1 cellular context compared by ENCODE assay signal in genomic region chr6:108728826-108729225, GRCh38.
TF ChIP-seq lines count a peak whose summit lies in the region.

No MANE protein-coding gene starts in this region.

TF ChIP-seq in HepG2, 621 proteins besides CTCF, POLR2A, EP300 and RAD21 (continued from another document and continues in another):
- TF ChIP-seq TBL1XR1 (IDR thresholded peaks at IDR 0.05; ENCODE audit: borderline replicate concordance, low read length, partially characterized antibody) (peak; percentile 19), ZNF546 (CRISPR knock-in tag; conservative IDR thresholded peaks at IDR 0.05) (no peak), ZBTB7B (CRISPR knock-in tag; IDR thresholded peaks at IDR 0.05) (peak; percentile 66; the same call in 1 of the 2 replicates), PRDM10 (CRISPR knock-in tag; IDR thresholded peaks at IDR 0.05; ENCODE audit: low read depth) (peak; percentile 85; the same call in 1 of the 2 replicates), CENPT (CRISPR knock-in tag; IDR thresholded peaks at IDR 0.05; ENCODE audit: low read depth) (no peak), PAX8 (CRISPR knock-in tag; IDR thresholded peaks at IDR 0.05; ENCODE audit: borderline replicate concordance) (no peak), ZNF747 (CRISPR knock-in tag; IDR thresholded peaks at IDR 0.05; ENCODE audit: borderline replicate concordance) (no peak), NR2C2 (CRISPR knock-in tag; IDR thresholded peaks at IDR 0.05; ENCODE audit: borderline replicate concordance) (no peak), EEA1 (CRISPR knock-in tag; IDR thresholded peaks at IDR 0.05; ENCODE audit: borderline replicate concordance) (no peak), KDM5A (IDR thresholded peaks at IDR 0.05; ENCODE audit: borderline replicate concordance, low read length) (no peak), MAFK (conservative IDR thresholded peaks at IDR 0.05 in 1 of 2, IDR thresholded peaks at IDR 0.05 in 1 of 2; ENCODE audit: low read length in 2 of 2) (no peak), DR1 (CRISPR knock-in tag; IDR thresholded peaks at IDR 0.05) (no peak), ZBTB21 (CRISPR knock-in tag; IDR thresholded peaks at IDR 0.05) (no peak), EED (CRISPR knock-in tag; IDR thresholded peaks at IDR 0.05) (no peak), SOX13 (IDR thresholded peaks at IDR 0.05) (peak; percentile 72), SOX13 (CRISPR knock-in tag; conservative IDR thresholded peaks at IDR 0.05 in 1 of 2, IDR thresholded peaks at IDR 0.05 in 1 of 2) (peak in 1 of 2 experiments; percentile 95; a peak in 2 of 4 replicates), ERF (CRISPR knock-in tag; IDR thresholded peaks at IDR 0.05) (no peak), ZNF761 (CRISPR knock-in tag; conservative IDR thresholded peaks at IDR 0.05) (no peak), ZNF782 (CRISPR knock-in tag; IDR thresholded peaks at IDR 0.05; ENCODE audit: borderline replicate concordance) (no peak), REXO4 (CRISPR knock-in tag; IDR thresholded peaks at IDR 0.05; ENCODE audit: borderline replicate concordance) (no peak), ZNF343 (CRISPR knock-in tag; IDR thresholded peaks at IDR 0.05) (no peak), IKZF4 (CRISPR knock-in tag; IDR thresholded peaks at IDR 0.05; ENCODE audit: borderline replicate concordance, low read depth, not compliant biosample characterization) (no peak), RBM22 (optimal IDR thresholded peaks at IDR 0.05; ENCODE audit: low read length) (no peak), MTA3 (CRISPR knock-in tag; IDR thresholded peaks at IDR 0.05) (no peak), HNRNPLL (IDR thresholded peaks at IDR 0.05; ENCODE audit: low read depth, low read length, poor library complexity, severe bottlenecking) (no peak), ZNF143 (CRISPR knock-in tag; IDR thresholded peaks at IDR 0.05) (no peak), PLRG1 (conservative IDR thresholded peaks at IDR 0.05) (no peak), ONECUT2 (CRISPR knock-in tag; IDR thresholded peaks at IDR 0.05) (no peak), CAMTA2 (CRISPR knock-in tag; IDR thresholded peaks at IDR 0.05; ENCODE audit: borderline replicate concordance) (no peak), ZBTB37 (CRISPR knock-in tag; IDR thresholded peaks at IDR 0.05) (no peak), MIXL1 (CRISPR knock-in tag; IDR thresholded peaks at IDR 0.05) (no peak; the same call in 1 of the 2 replicates), HDAC2 (CRISPR knock-in tag; IDR thresholded peaks at IDR 0.05) (peak; percentile 33; the same call in 1 of the 2 replicates), ZSCAN25 (CRISPR knock-in tag; IDR thresholded peaks at IDR 0.05) (no peak), RFX3 (CRISPR knock-in tag; IDR thresholded peaks at IDR 0.05) (no peak), ZNF83 (CRISPR knock-in tag; IDR thresholded peaks at IDR 0.05; ENCODE audit: borderline replicate concordance) (no peak), ZNF552 (CRISPR knock-in tag; IDR thresholded peaks at IDR 0.05; ENCODE audit: borderline replicate concordance) (no peak), ZNF121 (CRISPR knock-in tag; IDR thresholded peaks at IDR 0.05) (no peak), FLYWCH1 (CRISPR knock-in tag; IDR thresholded peaks at IDR 0.05) (no peak), SP140L (CRISPR knock-in tag; IDR thresholded peaks at IDR 0.05; ENCODE audit: borderline replicate concordance) (no peak), ZNF850 (CRISPR knock-in tag; conservative IDR thresholded peaks at IDR 0.05) (no peak), SP1 (IDR thresholded peaks at IDR 0.05) (no peak), SP1 (CRISPR knock-in tag; IDR thresholded peaks at IDR 0.05) (no peak), REPIN1 (CRISPR knock-in tag; IDR thresholded peaks at IDR 0.05; ENCODE audit: borderline replicate concordance, low read depth) (peak; percentile 16; the same call in 1 of the 2 replicates), SKI (IDR thresholded peaks at IDR 0.05; ENCODE audit: partially characterized antibody) (no peak), ZNF335 (CRISPR knock-in tag; IDR thresholded peaks at IDR 0.05) (no peak), ZNF292 (CRISPR knock-in tag; IDR thresholded peaks at IDR 0.05; ENCODE audit: borderline replicate concordance, low read depth) (0 out of 2 replicates have a peak, but pooled peaks have one; percentile 15), FOXJ3 (CRISPR knock-in tag; IDR thresholded peaks at IDR 0.05; ENCODE audit: borderline replicate concordance) (0 out of 2 replicates have a peak, but pooled peaks have one; percentile 43), CREB1 (IDR thresholded peaks at IDR 0.05) (no peak), CREB1 (CRISPR knock-in tag; IDR thresholded peaks at IDR 0.05) (no peak), HMG20A (CRISPR knock-in tag; IDR thresholded peaks at IDR 0.05; ENCODE audit: borderline replicate concordance) (peak; percentile 81)
- TF ChIP-seq, protein P1, sequence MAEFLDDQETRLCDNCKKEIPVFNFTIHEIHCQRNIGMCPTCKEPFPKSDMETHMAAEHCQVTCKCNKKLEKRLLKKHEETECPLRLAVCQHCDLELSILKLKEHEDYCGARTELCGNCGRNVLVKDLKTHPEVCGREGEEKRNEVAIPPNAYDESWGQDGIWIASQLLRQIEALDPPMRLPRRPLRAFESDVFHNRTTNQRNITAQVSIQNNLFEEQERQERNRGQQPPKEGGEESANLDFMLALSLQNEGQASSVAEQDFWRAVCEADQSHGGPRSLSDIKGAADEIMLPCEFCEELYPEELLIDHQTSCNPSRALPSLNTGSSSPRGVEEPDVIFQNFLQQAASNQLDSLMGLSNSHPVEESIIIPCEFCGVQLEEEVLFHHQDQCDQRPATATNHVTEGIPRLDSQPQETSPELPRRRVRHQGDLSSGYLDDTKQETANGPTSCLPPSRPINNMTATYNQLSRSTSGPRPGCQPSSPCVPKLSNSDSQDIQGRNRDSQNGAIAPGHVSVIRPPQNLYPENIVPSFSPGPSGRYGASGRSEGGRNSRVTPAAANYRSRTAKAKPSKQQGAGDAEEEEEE (CRISPR knock-in tag; IDR thresholded peaks at IDR 0.05; ENCODE audit: borderline replicate concordance): no peak
- TF ChIP-seq, protein P2, sequence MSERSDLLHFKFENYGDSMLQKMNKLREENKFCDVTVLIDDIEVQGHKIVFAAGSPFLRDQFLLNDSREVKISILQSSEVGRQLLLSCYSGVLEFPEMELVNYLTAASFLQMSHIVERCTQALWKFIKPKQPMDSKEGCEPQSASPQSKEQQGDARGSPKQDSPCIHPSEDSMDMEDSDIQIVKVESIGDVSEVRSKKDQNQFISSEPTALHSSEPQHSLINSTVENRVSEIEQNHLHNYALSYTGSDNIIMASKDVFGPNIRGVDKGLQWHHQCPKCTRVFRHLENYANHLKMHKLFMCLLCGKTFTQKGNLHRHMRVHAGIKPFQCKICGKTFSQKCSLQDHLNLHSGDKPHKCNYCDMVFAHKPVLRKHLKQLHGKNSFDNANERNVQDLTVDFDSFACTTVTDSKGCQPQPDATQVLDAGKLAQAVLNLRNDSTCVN (CRISPR knock-in tag; IDR thresholded peaks at IDR 0.05; ENCODE audit: borderline replicate concordance): no peak
- TF ChIP-seq, protein P3, sequence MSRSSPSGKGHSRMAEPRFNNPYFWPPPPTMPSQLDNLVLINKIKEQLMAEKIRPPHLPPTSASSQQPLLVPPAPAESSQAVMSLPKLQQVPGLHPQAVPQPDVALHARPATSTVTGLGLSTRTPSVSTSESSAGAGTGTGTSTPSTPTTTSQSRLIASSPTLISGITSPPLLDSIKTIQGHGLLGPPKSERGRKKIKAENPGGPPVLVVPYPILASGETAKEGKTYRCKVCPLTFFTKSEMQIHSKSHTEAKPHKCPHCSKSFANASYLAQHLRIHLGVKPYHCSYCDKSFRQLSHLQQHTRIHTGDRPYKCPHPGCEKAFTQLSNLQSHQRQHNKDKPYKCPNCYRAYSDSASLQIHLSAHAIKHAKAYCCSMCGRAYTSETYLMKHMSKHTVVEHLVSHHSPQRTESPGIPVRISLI (CRISPR knock-in tag; IDR thresholded peaks at IDR 0.05; ENCODE audit: borderline replicate concordance): no peak
- TF ChIP-seq, protein P4, sequence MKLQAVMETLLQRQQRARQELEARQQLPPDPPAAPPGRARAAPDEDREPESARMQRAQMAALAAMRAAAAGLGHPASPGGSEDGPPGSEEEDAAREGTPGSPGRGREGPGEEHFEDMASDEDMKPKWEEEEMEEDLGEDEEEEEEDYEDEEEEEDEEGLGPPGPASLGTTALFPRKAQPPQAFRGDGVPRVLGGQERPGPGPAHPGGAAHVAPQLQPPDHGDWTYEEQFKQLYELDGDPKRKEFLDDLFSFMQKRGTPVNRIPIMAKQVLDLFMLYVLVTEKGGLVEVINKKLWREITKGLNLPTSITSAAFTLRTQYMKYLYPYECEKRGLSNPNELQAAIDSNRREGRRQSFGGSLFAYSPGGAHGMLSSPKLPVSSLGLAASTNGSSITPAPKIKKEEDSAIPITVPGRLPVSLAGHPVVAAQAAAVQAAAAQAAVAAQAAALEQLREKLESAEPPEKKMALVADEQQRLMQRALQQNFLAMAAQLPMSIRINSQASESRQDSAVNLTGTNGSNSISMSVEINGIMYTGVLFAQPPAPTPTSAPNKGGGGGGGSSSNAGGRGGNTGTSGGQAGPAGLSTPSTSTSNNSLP (IDR thresholded peaks at IDR 0.05; ENCODE audit: low read depth, low read length): no peak
- TF ChIP-seq, protein P5, sequence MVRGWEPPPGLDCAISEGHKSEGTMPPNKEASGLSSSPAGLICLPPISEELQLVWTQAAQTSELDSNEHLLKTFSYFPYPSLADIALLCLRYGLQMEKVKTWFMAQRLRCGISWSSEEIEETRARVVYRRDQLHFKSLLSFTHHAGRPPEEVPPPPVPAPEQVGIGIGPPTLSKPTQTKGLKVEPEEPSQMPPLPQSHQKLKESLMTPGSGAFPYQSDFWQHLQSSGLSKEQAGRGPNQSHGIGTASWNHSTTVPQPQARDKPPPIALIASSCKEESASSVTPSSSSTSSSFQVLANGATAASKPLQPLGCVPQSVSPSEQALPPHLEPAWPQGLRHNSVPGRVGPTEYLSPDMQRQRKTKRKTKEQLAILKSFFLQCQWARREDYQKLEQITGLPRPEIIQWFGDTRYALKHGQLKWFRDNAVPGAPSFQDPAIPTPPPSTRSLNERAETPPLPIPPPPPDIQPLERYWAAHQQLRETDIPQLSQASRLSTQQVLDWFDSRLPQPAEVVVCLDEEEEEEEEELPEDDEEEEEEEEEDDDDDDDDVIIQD (CRISPR knock-in tag; IDR thresholded peaks at IDR 0.05; ENCODE audit: low read depth): peak; percentile 40; the same call in 1 of the 2 replicates
- TF ChIP-seq, protein P6, sequence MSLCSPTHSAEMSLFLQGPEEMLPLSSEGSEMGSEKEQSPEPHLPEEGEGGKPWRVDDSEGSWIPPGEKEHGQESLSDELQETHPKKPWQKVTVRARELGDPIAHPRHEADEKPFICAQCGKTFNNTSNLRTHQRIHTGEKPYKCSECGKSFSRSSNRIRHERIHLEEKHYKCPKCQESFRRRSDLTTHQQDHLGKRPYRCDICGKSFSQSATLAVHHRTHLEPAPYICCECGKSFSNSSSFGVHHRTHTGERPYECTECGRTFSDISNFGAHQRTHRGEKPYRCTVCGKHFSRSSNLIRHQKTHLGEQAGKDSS (CRISPR knock-in tag; IDR thresholded peaks at IDR 0.05; ENCODE audit: borderline replicate concordance, low read depth): no peak
